In genomic region chr22:17827466-17827865, GRCh38 we compare ENCODE assay signal across 22 cellular contexts.
"Had no signal": no experiment of that assay in that cellular context is flagged by ENCODE, and none has a peak within 500 bp of the region (broad histone marks: within the 10 kb centered on the region; RNA-seq: fewer than 3 reads in every experiment).

No MANE protein-coding gene starts in this region.

- H3K36me3 Mint-ChIP-seq: neural progenitor cell had no signal

- H3K9me3 Mint-ChIP-seq: dendritic cell treated with granulocyte-macrophage colony-stimulating factor and Interleukin-4, amounts not matched to agents 40 ng/mL and 50 ng/mL, for 4 days; effector memory CD8-positive, alpha-beta T cell; immature natural killer cell; mesothelial cell of epicardium; naive B cell; natural killer cell treated with Interleukin-12 subunit alpha and Interleukin-12 subunit beta and Interleukin-15 and Interleukin-18, amount 100 ng/mL, for 72 hours; neural progenitor cell; stimulated activated effector memory CD8-positive, alpha-beta T cell treated with anti-CD3 and anti-CD28 coated beads, Interleukin-12 subunit alpha, Interleukin-12 subunit beta, amount 100 ng/mL, for 72 hours; type B pancreatic cell had no signal

- H3K36me3 ChIP-seq: colonic mucosa, neural progenitor cell had no signal

- H3K4me1 Mint-ChIP-seq: mesothelial cell of epicardium, neural progenitor cell had no signal

- H3K4me3 Mint-ChIP-seq: dendritic cell treated with granulocyte-macrophage colony-stimulating factor and Interleukin-4, amounts not matched to agents 40 ng/mL and 50 ng/mL, for 4 days; effector memory CD8-positive, alpha-beta T cell; immature natural killer cell; mesothelial cell of epicardium; naive B cell; natural killer cell treated with Interleukin-12 subunit alpha and Interleukin-12 subunit beta and Interleukin-15 and Interleukin-18, amount 100 ng/mL, for 72 hours; neural progenitor cell; stimulated activated effector memory CD8-positive, alpha-beta T cell treated with anti-CD3 and anti-CD28 coated beads, Interleukin-12 subunit alpha, Interleukin-12 subunit beta, amount 100 ng/mL, for 72 hours; type B pancreatic cell had no signal

- ATAC-seq: effector memory CD8-positive, alpha-beta T cell; mucosa of descending colon; natural killer cell treated with Interleukin-12 subunit alpha and Interleukin-12 subunit beta and Interleukin-15 and Interleukin-18, amount 100 ng/mL, for 72 hours; sciatic nerve; stimulated activated effector memory CD8-positive, alpha-beta T cell treated with anti-CD3 and anti-CD28 coated beads, Interleukin-12 subunit alpha, Interleukin-12 subunit beta, amount 100 ng/mL, for 72 hours had no signal

- DNase-seq: colonic mucosa; effector memory CD8-positive, alpha-beta T cell; hypothalamus; immature natural killer cell; mesenchymal stem cell; mucosa of descending colon; naive B cell; stimulated activated CD4-positive, alpha-beta T cell treated with anti-CD3 and anti-CD28 coated beads, Interleukin-2, amount 100 ng/mL, for 24 hours; stimulated activated CD4-positive, alpha-beta T cell treated with anti-CD3 and anti-CD28 coated beads, Interleukin-4, amount 100 ng/mL, for 24 hours; stimulated activated naive CD4-positive, alpha-beta T cell treated with Interleukin-2 at 50 U/mL for 16 hours; stomach; testis; tibial artery had no signal

- H3K27ac Mint-ChIP-seq: dendritic cell treated with granulocyte-macrophage colony-stimulating factor and Interleukin-4, amounts not matched to agents 40 ng/mL and 50 ng/mL, for 4 days; mesothelial cell of epicardium; natural killer cell treated with Interleukin-12 subunit alpha and Interleukin-12 subunit beta and Interleukin-15 and Interleukin-18, amount 100 ng/mL, for 72 hours; progenitor cell of endocrine pancreas; stimulated activated effector memory CD8-positive, alpha-beta T cell treated with anti-CD3 and anti-CD28 coated beads, Interleukin-12 subunit alpha, Interleukin-12 subunit beta, amount 100 ng/mL, for 72 hours; type B pancreatic cell had no signal

- H3K27me3 Mint-ChIP-seq: dendritic cell treated with granulocyte-macrophage colony-stimulating factor and Interleukin-4, amounts not matched to agents 40 ng/mL and 50 ng/mL, for 4 days; effector memory CD8-positive, alpha-beta T cell; naive B cell; natural killer cell treated with Interleukin-12 subunit alpha and Interleukin-12 subunit beta and Interleukin-15 and Interleukin-18, amount 100 ng/mL, for 72 hours; progenitor cell of endocrine pancreas; type B pancreatic cell had no signal

- H3K9me3 ChIP-seq: colonic mucosa, mucosa of descending colon, stomach, testis, tibial artery had no signal

- H3K27ac ChIP-seq: colonic mucosa, neural progenitor cell, parathyroid adenoma, stomach, testis, tibial artery had no signal
